Comparison of ENCODE assay signal across 16 cellular contexts in genomic region chr18:63142502-63143045, GRCh38.
DNase-seq lines count a peak whose midpoint lies in the region; ATAC-seq and TF ChIP-seq lines count a peak whose summit lies in the region.
"Had no signal": no experiment of that assay in that cellular context is flagged by ENCODE, and none has a peak within 500 bp of the region (broad histone marks: within the 10 kb centered on the region; RNA-seq: fewer than 3 reads in every experiment).

No MANE protein-coding gene starts in this region.

- H3K9me3 Mint-ChIP-seq in activated B cell treated with CpG ODN at 0.5 μM for 24 hours (peaks cover 3% of the 10 kb centered on the region), naive B cell (no peaks in the 10 kb centered on the region)
- H3K9me3 Mint-ChIP-seq: T-helper 2 cell treated with Interferon-gamma antibody and Interleukin-4, amounts not matched to agents 5 μg/mL and 100 μg/mL, for 36 hours had no signal

- TF ChIP-seq CTCF in activated B cell treated with CpG ODN at 0.5 μM for 24 hours (IDR thresholded peaks at IDR 0.05) = no peak
- TF ChIP-seq CTCF in ovary (IDR thresholded peaks at IDR 0.05) = no peak

- WGBS in ovary, 3 donors = 81 to 92% (median 89%) methylated on average over 5 of the region's 5 CpGs

- H3K4me3 ChIP-seq in BLaER1 (peak overlapping the region; percentile 50), GM08714 (ENCODE audit: low read length) (peak overlapping the region; percentile 8; the same call in 1 of the 2 replicates), ovary (no peak overlapping the region)
- H3K4me3 ChIP-seq: breast epithelium, GM23248 had no signal

- H3K4me1 ChIP-seq in BLaER1 = peaks cover 98% of the 10 kb centered on the region
- peaks cover 18% of the 10 kb centered on the region for H3K4me1 ChIP-seq in ovary (ENCODE audit: insufficient read depth)

- TF ChIP-seq POLR2A in ovary (IDR thresholded peaks at IDR 0.05) (no peak), GM18505 (IDR thresholded peaks at IDR 0.05; ENCODE audit: borderline replicate concordance, extremely low read depth, insufficient read depth, insufficient read length) (no peak)

- peak overlapping the region; percentile 90 for H3K4me2 ChIP-seq in BLaER1

- H3K36me3 Mint-ChIP-seq in activated B cell treated with CpG ODN at 0.5 μM for 24 hours (ENCODE audit: low read depth) = peaks cover 49% of the 10 kb centered on the region
- H3K36me3 Mint-ChIP-seq in naive B cell = peaks cover 0 to 12% of the 10 kb centered on the region in 2 donors

- no peaks in the 10 kb centered on the region for H4K20me1 ChIP-seq in BLaER1

- H3K4me1 Mint-ChIP-seq in activated B cell treated with CpG ODN at 0.5 μM for 24 hours = peaks cover 90% of the 10 kb centered on the region
- peaks cover 62 to 80% (median 79%) of the 10 kb centered on the region in 3 donors for H3K4me1 Mint-ChIP-seq in naive B cell

- H3K9me3 ChIP-seq in BLaER1 (peaks cover 3% of the 10 kb centered on the region; the same call in 1 of the 2 replicates), ovary (no peaks in the 10 kb centered on the region)
- H3K9me3 ChIP-seq: breast epithelium had no signal

- H3K9ac ChIP-seq in BLaER1 = peak overlapping the region; percentile 70
- H3K9ac ChIP-seq: GM23248 had no signal

- TF ChIP-seq EP300 in ovary (IDR thresholded peaks at IDR 0.05) = no peak

- H3K27ac ChIP-seq in BLaER1 = peak overlapping the region; percentile 88
- no peak overlapping the region for H3K27ac ChIP-seq in ovary
- H3K27ac ChIP-seq: GM23248 had no signal

- intact Hi-C loops in activated B cell treated with CpG ODN at 0.5 μM for 24 hours (cut with micrococcal nuclease) = loop anchor here (1.0 kb wide), 1 partner anchor 9 kb away; no protein-coding TSS in a partner anchor
- intact Hi-C loops in ovary (cut with DNase I) = loop anchor here in 2 of 4 donors (10.0 kb wide), 2 partner anchors 102 to 142 kb away; no protein-coding TSS in a partner anchor

- DNase-seq in activated B cell treated with CpG ODN at 0.5 μM for 24 hours (no peak), naive B cell (no peak), NK-92 (lab: John Stamatoyannopoulos, UW; ENCODE audit: unreplicated experiment) (no peak), ovary (no peak)
- DNase-seq: activated CD4-positive, alpha-beta T cell treated with anti-CD3 and anti-CD28 coated beads for 1 hour; DMS 273 treated with DMSO at 0.1 percent for 48 hours; effector CD8-positive, alpha-beta T cell; GM23248; NCI-H187; NCI-H69 had no signal

- POLR2A ChIA-PET in activated B cell treated with CpG ODN at 0.5 μM for 24 hours (lab: Charles Lee) = interaction anchor here (0.7 to 13.1 kb wide), 11 partner anchors 10 to 180 kb away, joined by 3 to 180 read pairs (median 6); partner anchors contain the start of gene BCL2

- H3K27me3 ChIP-seq in BLaER1 (no peaks in the 10 kb centered on the region), ovary (no peaks in the 10 kb centered on the region)
- H3K27me3 ChIP-seq: breast epithelium had no signal

- CTCF ChIA-PET in activated B cell treated with CpG ODN at 0.5 μM for 24 hours (lab: Charles Lee) = interaction anchor here (0.9 to 7.2 kb wide), 8 partner anchors 10 to 296 kb away, joined by 3 to 48 read pairs (median 4); no protein-coding TSS in a partner anchor

- H3K4me3 Mint-ChIP-seq in activated B cell treated with CpG ODN at 0.5 μM for 24 hours = peak overlapping the region; percentile 76
- H3K4me3 Mint-ChIP-seq in naive B cell = peak overlapping the region; percentile 48 to 93 (median 80)
- H3K4me3 Mint-ChIP-seq: T-helper 2 cell treated with Interferon-gamma antibody and Interleukin-4, amounts not matched to agents 5 μg/mL and 100 μg/mL, for 36 hours had no signal

- ATAC-seq in activated B cell treated with CpG ODN at 0.5 μM for 24 hours (ENCODE audit: low read depth) = no peak
- no peak for ATAC-seq in naive B cell (ENCODE audit: low read depth in 2 of 2)
- no peak for ATAC-seq in HG03097 (IDR thresholded peaks at IDR 0.05; ENCODE audit: low FRiP score, unreplicated experiment)
- ATAC-seq in GM18505 (IDR thresholded peaks at IDR 0.05; ENCODE audit: unreplicated experiment) = no peak

- H3K27ac Mint-ChIP-seq in activated B cell treated with CpG ODN at 0.5 μM for 24 hours = peak overlapping the region; percentile 93
- H3K27ac Mint-ChIP-seq in naive B cell = peak overlapping the region; percentile 56 to 96 (median 91)

- H3K36me3 ChIP-seq in BLaER1 = peaks cover 6% of the 10 kb centered on the region; the same call in 1 of the 2 replicates
- H3K36me3 ChIP-seq in ovary = no peaks in the 10 kb centered on the region
- H3K36me3 ChIP-seq: breast epithelium had no signal

- H3K27me3 Mint-ChIP-seq in activated B cell treated with CpG ODN at 0.5 μM for 24 hours (no peaks in the 10 kb centered on the region), naive B cell (no peaks in the 10 kb centered on the region)
